Comparison of ENCODE assay signal across 8 cellular contexts in the genomic region with DNA sequence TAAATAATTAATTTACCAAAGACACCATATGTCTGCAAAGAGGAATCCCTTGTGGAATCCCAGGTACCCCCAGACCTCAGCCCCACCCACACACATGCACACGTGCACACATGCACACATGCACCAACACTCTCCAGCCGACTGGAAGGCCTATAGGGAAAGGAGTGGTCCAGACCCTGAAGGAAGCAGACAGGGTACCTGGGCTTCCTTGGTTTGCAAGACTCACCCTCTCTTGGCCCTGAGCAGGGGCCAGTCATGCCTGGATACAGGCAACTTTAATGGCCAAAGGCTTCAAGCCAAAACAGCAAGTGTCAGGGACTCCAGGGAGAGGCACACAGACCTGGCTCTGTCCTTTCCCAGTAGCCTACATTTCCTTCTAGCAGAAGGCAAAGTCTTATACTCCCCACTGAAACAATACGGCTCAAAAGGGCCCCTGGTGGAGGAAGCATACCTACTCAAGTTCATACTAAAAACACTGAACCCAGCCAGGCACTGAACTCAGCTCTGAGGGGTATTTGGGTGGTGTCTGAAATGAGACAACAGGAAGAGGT.
DNase-seq lines count a peak whose midpoint lies in the region; ATAC-seq and TF ChIP-seq lines count a peak whose summit lies in the region.

No MANE protein-coding gene starts in this region.

- no peak overlapping the region for H3K4me3 ChIP-seq in WERI-Rb-1 (ENCODE audit: low read depth, low read length)

- TF ChIP-seq CTCF in WERI-Rb-1 (IDR thresholded peaks at IDR 0.05; ENCODE audit: low read depth, low read length) = no peak

- H3K4me3 Mint-ChIP-seq in central memory CD8-positive, alpha-beta T cell = peak overlapping the region; percentile 49

- no peaks in the 10 kb centered on the region for H3K9me3 ChIP-seq in WERI-Rb-1 (ENCODE audit: severe bottlenecking)

- H3K36me3 Mint-ChIP-seq in central memory CD8-positive, alpha-beta T cell (ENCODE audit: insufficient read depth) = no peaks in the 10 kb centered on the region

- no peak overlapping the region for H3K27ac ChIP-seq in WERI-Rb-1

- ATAC-seq in GM19438 (IDR thresholded peaks at IDR 0.05; ENCODE audit: low read depth, unreplicated experiment) = peak; percentile 36
- peak; percentile 37 for ATAC-seq in HG03342 (IDR thresholded peaks at IDR 0.05; ENCODE audit: unreplicated experiment)
- ATAC-seq in central memory CD8-positive, alpha-beta T cell (replicated peaks; ENCODE audit: extremely low read depth, poor library complexity, severe bottlenecking) = peak; percentile 99

- peak; percentile 74 for DNase-seq in DMS114 treated with DMSO at 0.1 percent for 48 hours (lab: John Stamatoyannopoulos, UW; ENCODE audit: unreplicated experiment)
- DNase-seq in central memory CD8-positive, alpha-beta T cell (ENCODE audit: low spot score in 2 of 2) = no peak
- DNase-seq in WERI-Rb-1 = no peak
- DNase-seq in DMS53 (lab: John Stamatoyannopoulos, UW) = no peak
- DNase-seq in AG08396 (ENCODE audit: low spot score) = no peak
- no peak for DNase-seq in AML-193 (lab: John Stamatoyannopoulos, UW)

- peaks cover 16% of the 10 kb centered on the region for H3K4me1 Mint-ChIP-seq in central memory CD8-positive, alpha-beta T cell

- no peaks in the 10 kb centered on the region for H3K9me3 Mint-ChIP-seq in central memory CD8-positive, alpha-beta T cell

- no peaks in the 10 kb centered on the region for H3K27me3 ChIP-seq in WERI-Rb-1 (ENCODE audit: insufficient read depth, low read depth, severe bottlenecking)

- H3K36me3 ChIP-seq in WERI-Rb-1 = peaks cover 48% of the 10 kb centered on the region

- peak overlapping the region; percentile 87 for H3K27ac Mint-ChIP-seq in central memory CD8-positive, alpha-beta T cell (ENCODE audit: low read depth)

- no peaks in the 10 kb centered on the region for H3K27me3 Mint-ChIP-seq in central memory CD8-positive, alpha-beta T cell

Comparison
In these comparisons a context has a peak if more than half of its experiments do, and no peak if none do; other contexts are left out.
1. ATAC-seq: peak in every context shown above with its lines; median percentile 99 in central memory CD8-positive, alpha-beta T cell; 37 in HG03342; 36 in GM19438.